ENCODE assay signal across 8 cellular contexts in the genomic region with DNA sequence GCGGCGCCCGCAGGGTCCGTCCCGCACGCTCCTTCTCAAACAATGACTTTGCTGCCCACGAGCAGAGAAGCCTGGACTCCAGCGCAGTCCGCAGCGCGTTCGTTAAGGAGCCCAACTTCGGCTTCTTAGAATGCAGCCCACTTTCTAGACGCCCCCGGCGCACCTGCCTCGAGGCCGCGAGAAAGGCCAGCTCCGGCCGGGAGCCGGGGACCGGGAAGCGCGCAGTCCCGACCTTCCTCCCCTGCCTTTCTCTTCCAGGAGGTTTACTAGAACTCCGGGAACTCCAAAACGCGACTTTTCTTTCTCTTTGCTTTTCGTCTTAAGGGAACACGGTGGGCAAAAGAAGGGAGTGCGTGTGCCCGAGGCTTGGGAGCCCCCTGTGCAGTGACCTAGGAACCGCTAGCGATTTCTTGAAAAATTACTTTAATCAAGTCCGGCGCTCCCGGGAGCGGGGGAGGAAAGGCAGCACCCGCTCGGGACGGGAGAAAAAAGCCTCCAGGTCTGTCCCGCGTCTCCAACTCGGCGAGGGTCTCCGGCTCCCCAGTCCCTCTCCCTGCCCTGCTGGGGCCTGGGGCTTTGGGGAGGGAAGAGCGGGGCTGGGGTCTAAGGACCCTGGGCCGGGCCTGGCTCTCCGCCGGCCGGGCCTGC. TPM values are rescaled to one million over a fixed set of nuclear protein-coding genes. Genes with fewer than 3 reads are reported as not detected.
DNase-seq lines count a peak whose midpoint lies in the region; ATAC-seq and TF ChIP-seq lines count a peak whose summit lies in the region.

No MANE protein-coding gene starts in this region.

- CTCF ChIA-PET in WTC11 (lab: Charles Lee), result interaction anchor here (0.8 to 1.3 kb wide), 2 partner anchors 28 to 74 kb away, joined by 3 to 4 read pairs; no protein-coding TSS in a partner anchor

- TF ChIP-seq CTCF in WTC11 (IDR thresholded peaks at IDR 0.05), result no peak

- H3K36me3 Mint-ChIP-seq in activated CD4-positive, alpha-beta T cell treated with anti-CD3 and anti-CD28 coated beads, Interleukin-2, amount 10 ng/mL, durations not matched to agents 24 days and 14 days (ENCODE audit: low read depth), result no peaks in the 10 kb centered on the region
- no peaks in the 10 kb centered on the region for H3K36me3 Mint-ChIP-seq in WTC11
- no peaks in the 10 kb centered on the region for H3K36me3 Mint-ChIP-seq in stimulated activated naive CD8-positive, alpha-beta T cell treated with anti-CD3 and anti-CD28 coated beads, Interleukin-15, Interleukin-2, amounts not matched to agents 100 ng/mL and 50 ng/mL, for 24 hours (ENCODE audit: low read depth)

- peaks cover 77% of the 10 kb centered on the region for H3K27me3 Mint-ChIP-seq in activated CD4-positive, alpha-beta T cell treated with anti-CD3 and anti-CD28 coated beads, Interleukin-2, amount 10 ng/mL, durations not matched to agents 24 days and 14 days
- H3K27me3 Mint-ChIP-seq in WTC11 (ENCODE audit: low read depth), result peaks cover 98% of the 10 kb centered on the region
- H3K27me3 Mint-ChIP-seq in stimulated activated naive CD8-positive, alpha-beta T cell treated with anti-CD3 and anti-CD28 coated beads, Interleukin-15, Interleukin-2, amounts not matched to agents 100 ng/mL and 50 ng/mL, for 24 hours, result peaks cover 76% of the 10 kb centered on the region

- ATAC-seq in WTC11 (peak; percentile 9), HG03095 (IDR thresholded peaks at IDR 0.05; ENCODE audit: unreplicated experiment) (no peak), GM19023 (IDR thresholded peaks at IDR 0.05; ENCODE audit: unreplicated experiment) (no peak)

- peak; percentile 64 for DNase-seq in activated CD4-positive, alpha-beta T cell treated with anti-CD3 and anti-CD28 coated beads, Interleukin-2, amount 10 ng/mL, durations not matched to agents 24 days and 14 days
- DNase-seq in activated CD4-positive, alpha-beta T cell treated with anti-CD3 and anti-CD28 coated beads, Interleukin-2, amount 50 U/mL, for 4 hours, result no peak
- DNase-seq in WTC11 (ENCODE audit: low spot score) (peak; percentile 57), GOT3 (lab: John Stamatoyannopoulos, UW) (no peak)

- no peaks in the 10 kb centered on the region for H3K9me3 Mint-ChIP-seq in activated CD4-positive, alpha-beta T cell treated with anti-CD3 and anti-CD28 coated beads, Interleukin-2, amount 10 ng/mL, durations not matched to agents 24 days and 14 days
- 0 out of 2 replicates have a peak, but pooled peaks cover 1% of the 10 kb centered on the region for H3K9me3 Mint-ChIP-seq in WTC11
- no peaks in the 10 kb centered on the region for H3K9me3 Mint-ChIP-seq in stimulated activated naive CD8-positive, alpha-beta T cell treated with anti-CD3 and anti-CD28 coated beads, Interleukin-15, Interleukin-2, amounts not matched to agents 100 ng/mL and 50 ng/mL, for 24 hours

- H3K4me3 ChIP-seq in iPS-11a (ENCODE audit: low read depth, low read length), result peak overlapping the region; percentile 20

- POLR2A ChIA-PET in WTC11 (lab: Charles Lee), result no interaction called here

- H3K27ac Mint-ChIP-seq in activated CD4-positive, alpha-beta T cell treated with anti-CD3 and anti-CD28 coated beads, Interleukin-2, amount 10 ng/mL, durations not matched to agents 24 days and 14 days, result peak overlapping the region; percentile 58
- H3K27ac Mint-ChIP-seq in WTC11, result no peak overlapping the region
- no peak overlapping the region for H3K27ac Mint-ChIP-seq in stimulated activated naive CD8-positive, alpha-beta T cell treated with anti-CD3 and anti-CD28 coated beads, Interleukin-15, Interleukin-2, amounts not matched to agents 100 ng/mL and 50 ng/mL, for 24 hours

- peak overlapping the region; percentile 78 for H3K4me3 Mint-ChIP-seq in activated CD4-positive, alpha-beta T cell treated with anti-CD3 and anti-CD28 coated beads, Interleukin-2, amount 10 ng/mL, durations not matched to agents 24 days and 14 days
- H3K4me3 Mint-ChIP-seq in WTC11, result peak overlapping the region; percentile 69
- H3K4me3 Mint-ChIP-seq in stimulated activated naive CD8-positive, alpha-beta T cell treated with anti-CD3 and anti-CD28 coated beads, Interleukin-15, Interleukin-2, amounts not matched to agents 100 ng/mL and 50 ng/mL, for 24 hours, result peak overlapping the region; percentile 75

- intact Hi-C loops in activated CD4-positive, alpha-beta T cell treated with anti-CD3 and anti-CD28 coated beads, Interleukin-2, amount 10 ng/mL, durations not matched to agents 24 days and 14 days (cut with micrococcal nuclease), result loop anchor here (5.0 kb wide), 1 partner anchor 800 kb away; no protein-coding TSS in a partner anchor

- H3K4me1 Mint-ChIP-seq in activated CD4-positive, alpha-beta T cell treated with anti-CD3 and anti-CD28 coated beads, Interleukin-2, amount 10 ng/mL, durations not matched to agents 24 days and 14 days, result peaks cover 12% of the 10 kb centered on the region
- H3K4me1 Mint-ChIP-seq in WTC11, result peaks cover 24% of the 10 kb centered on the region
- peaks cover 31% of the 10 kb centered on the region for H3K4me1 Mint-ChIP-seq in stimulated activated naive CD8-positive, alpha-beta T cell treated with anti-CD3 and anti-CD28 coated beads, Interleukin-15, Interleukin-2, amounts not matched to agents 100 ng/mL and 50 ng/mL, for 24 hours (ENCODE audit: low read depth)

TF ChIP-seq in WTC11, 78 proteins besides CTCF, POLR2A, EP300 and RAD21:
- TF ChIP-seq, protein P1, sequence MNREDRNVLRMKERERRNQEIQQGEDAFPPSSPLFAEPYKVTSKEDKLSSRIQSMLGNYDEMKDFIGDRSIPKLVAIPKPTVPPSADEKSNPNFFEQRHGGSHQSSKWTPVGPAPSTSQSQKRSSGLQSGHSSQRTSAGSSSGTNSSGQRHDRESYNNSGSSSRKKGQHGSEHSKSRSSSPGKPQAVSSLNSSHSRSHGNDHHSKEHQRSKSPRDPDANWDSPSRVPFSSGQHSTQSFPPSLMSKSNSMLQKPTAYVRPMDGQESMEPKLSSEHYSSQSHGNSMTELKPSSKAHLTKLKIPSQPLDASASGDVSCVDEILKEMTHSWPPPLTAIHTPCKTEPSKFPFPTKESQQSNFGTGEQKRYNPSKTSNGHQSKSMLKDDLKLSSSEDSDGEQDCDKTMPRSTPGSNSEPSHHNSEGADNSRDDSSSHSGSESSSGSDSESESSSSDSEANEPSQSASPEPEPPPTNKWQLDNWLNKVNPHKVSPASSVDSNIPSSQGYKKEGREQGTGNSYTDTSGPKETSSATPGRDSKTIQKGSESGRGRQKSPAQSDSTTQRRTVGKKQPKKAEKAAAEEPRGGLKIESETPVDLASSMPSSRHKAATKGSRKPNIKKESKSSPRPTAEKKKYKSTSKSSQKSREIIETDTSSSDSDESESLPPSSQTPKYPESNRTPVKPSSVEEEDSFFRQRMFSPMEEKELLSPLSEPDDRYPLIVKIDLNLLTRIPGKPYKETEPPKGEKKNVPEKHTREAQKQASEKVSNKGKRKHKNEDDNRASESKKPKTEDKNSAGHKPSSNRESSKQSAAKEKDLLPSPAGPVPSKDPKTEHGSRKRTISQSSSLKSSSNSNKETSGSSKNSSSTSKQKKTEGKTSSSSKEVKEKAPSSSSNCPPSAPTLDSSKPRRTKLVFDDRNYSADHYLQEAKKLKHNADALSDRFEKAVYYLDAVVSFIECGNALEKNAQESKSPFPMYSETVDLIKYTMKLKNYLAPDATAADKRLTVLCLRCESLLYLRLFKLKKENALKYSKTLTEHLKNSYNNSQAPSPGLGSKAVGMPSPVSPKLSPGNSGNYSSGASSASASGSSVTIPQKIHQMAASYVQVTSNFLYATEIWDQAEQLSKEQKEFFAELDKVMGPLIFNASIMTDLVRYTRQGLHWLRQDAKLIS (CRISPR knock-in tag; IDR thresholded peaks at IDR 0.05; ENCODE audit: borderline replicate concordance), result no peak
- TF ChIP-seq EMX1 (CRISPR knock-in tag; IDR thresholded peaks at IDR 0.05), result no peak

RNA-seq across cellular contexts. Expression of a gene that starts 2.6 kb away (rescaled TPM):
- total RNA-seq in activated CD4-positive, alpha-beta T cell treated with anti-CD3 and anti-CD28 coated beads, Interleukin-2, amount 10 ng/mL, durations not matched to agents 24 days and 14 days, result 2.2 and 2.9 TPM in 2 replicates
- total RNA-seq in WTC11 (2021), result 0.14 to 0.26 TPM (median 0.23 TPM) in 3 replicates

Comparison
In these comparisons a context has a peak if more than half of its experiments do, and no peak if none do; other contexts are left out.
1. DNase-seq: peak in activated CD4-positive, alpha-beta T cell treated with anti-CD3 and anti-CD28 coated beads, Interleukin-2, amount 10 ng/mL, durations not matched to agents 24 days and 14 days (single experiment) and WTC11 (single experiment); none in activated CD4-positive, alpha-beta T cell treated with anti-CD3 and anti-CD28 coated beads, Interleukin-2, amount 50 U/mL, for 4 hours (0 of 2) and GOT3 (single experiment).
2. Peak in every context shown above with its lines, with median percentiles within 50 percentile points of each other: H3K4me3 Mint-ChIP-seq.